In the genomic region with DNA sequence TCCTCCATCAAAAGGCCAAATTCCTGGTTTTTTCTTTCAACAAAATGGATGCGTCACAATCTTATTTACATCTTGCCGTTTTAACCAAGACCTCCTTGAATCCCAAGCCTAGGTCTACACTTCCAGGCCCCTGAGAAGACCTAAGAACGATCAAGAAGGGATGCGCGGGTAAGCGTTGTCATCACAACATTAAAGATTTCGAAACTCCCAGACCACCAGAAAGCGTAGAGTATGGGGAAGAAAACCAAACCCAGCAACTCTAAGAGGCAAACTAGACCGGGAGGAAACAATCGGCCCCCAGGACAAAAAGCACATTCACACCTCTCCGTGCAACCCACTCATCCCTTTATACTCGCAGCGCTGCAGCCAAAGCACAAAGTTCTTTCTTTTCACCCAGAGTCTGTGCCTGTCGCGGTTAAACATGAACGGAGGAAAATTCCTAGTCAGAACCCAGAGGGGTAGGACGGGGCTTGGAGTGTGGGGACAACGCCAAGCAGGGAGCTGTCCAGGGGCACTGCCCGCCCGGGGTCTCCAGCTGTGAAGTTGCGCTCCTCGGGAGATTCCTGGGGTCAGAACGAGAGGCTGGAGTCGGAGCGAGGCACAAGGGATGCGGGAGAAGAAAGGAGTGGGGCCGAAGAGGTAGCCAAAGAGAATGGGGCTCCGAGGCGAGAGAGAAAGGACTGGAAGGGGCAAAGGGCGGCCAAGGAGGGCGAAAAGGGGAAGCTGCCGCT, we compare ENCODE assay signal across 8 cellular contexts. TPM values are rescaled to one million over a fixed set of nuclear protein-coding genes. Genes with fewer than 3 reads are reported as not detected.
DNase-seq lines count a peak whose midpoint lies in the region; ATAC-seq, FAIRE-seq and TF ChIP-seq lines count a peak whose summit lies in the region.

No MANE protein-coding gene starts in this region.

- peak overlapping the region; percentile 100 for H3K4me3 Mint-ChIP-seq in dendritic cell treated with granulocyte-macrophage colony-stimulating factor and Interleukin-4, amounts not matched to agents 40 ng/mL and 50 ng/mL, for 4 days

- FAIRE-seq in GM19239 (lab: Jason Lieb, UNC): peak; percentile 53

- intact Hi-C loops in dendritic cell treated with granulocyte-macrophage colony-stimulating factor and Interleukin-4, amounts not matched to agents 40 ng/mL and 50 ng/mL, for 4 days (cut with micrococcal nuclease): loop anchor here (5.0 to 10.0 kb wide), 4 partner anchors 267 to 677 kb away; partner anchors contain the start of genes SERINC3, TTPAL and YWHAB

- H3K36me3 ChIP-seq in upper lobe of left lung: peaks cover 0 to 19% (median 7%) of the 10 kb centered on the region in 4 donors

- DNase-seq in AG09309 (ENCODE audit: low read depth): no peak
- DNase-seq in GM19239 (ENCODE audit: insufficient read length, low spot score): no peak
- peak; percentile 31 for DNase-seq in medulla oblongata (ENCODE audit: extremely low spot score)
- peak in 1 of 2 donors; percentile 27 for DNase-seq in upper lobe of left lung
- no peak for DNase-seq in NCI-H2171 treated with DMSO at 0.1 percent for 48 hours (lab: John Stamatoyannopoulos, UW)
- no peak for DNase-seq in HuH-7 (ENCODE audit: low spot score)

- no peaks in the 10 kb centered on the region for H3K9me3 Mint-ChIP-seq in dendritic cell treated with granulocyte-macrophage colony-stimulating factor and Interleukin-4, amounts not matched to agents 40 ng/mL and 50 ng/mL, for 4 days

- ATAC-seq in upper lobe of left lung (ENCODE audit: low FRiP score in 2 of 2): peak; percentile 7 to 25

- H3K4me1 ChIP-seq in upper lobe of left lung: peaks cover 34 to 45% (median 39%) of the 10 kb centered on the region in 4 donors

- H3K27ac Mint-ChIP-seq in dendritic cell treated with granulocyte-macrophage colony-stimulating factor and Interleukin-4, amounts not matched to agents 40 ng/mL and 50 ng/mL, for 4 days: peak overlapping the region; percentile 97

- no peak for TF ChIP-seq POLR2A in upper lobe of left lung (IDR thresholded peaks at IDR 0.05)

- H3K9me3 ChIP-seq in upper lobe of left lung: no peaks in the 10 kb centered on the region

- peaks cover 48% of the 10 kb centered on the region for H3K36me3 Mint-ChIP-seq in dendritic cell treated with granulocyte-macrophage colony-stimulating factor and Interleukin-4, amounts not matched to agents 40 ng/mL and 50 ng/mL, for 4 days (ENCODE audit: low read depth)

- TF ChIP-seq CTCF in AG09309 (IDR thresholded peaks at IDR 0.05; ENCODE audit: control insufficient read depth, insufficient read depth, low read depth, low read length, missing control alignments): no peak
- no peak for TF ChIP-seq CTCF in upper lobe of left lung (IDR thresholded peaks at IDR 0.05)

- H3K27me3 Mint-ChIP-seq in dendritic cell treated with granulocyte-macrophage colony-stimulating factor and Interleukin-4, amounts not matched to agents 40 ng/mL and 50 ng/mL, for 4 days: no peaks in the 10 kb centered on the region

- TF ChIP-seq EP300 in upper lobe of left lung (IDR thresholded peaks at IDR 0.05): no peak

- H3K4me3 ChIP-seq in AG09309 (ENCODE audit: control insufficient read depth, low read depth, low read length) (peak overlapping the region; percentile 91), upper lobe of left lung (peak overlapping the region; percentile 64 to 98 (median 81))

- no peaks in the 10 kb centered on the region for H3K27me3 ChIP-seq in upper lobe of left lung

- peak overlapping the region; percentile 94 to 99 (median 95) for H3K27ac ChIP-seq in upper lobe of left lung

- H3K4me1 Mint-ChIP-seq in dendritic cell treated with granulocyte-macrophage colony-stimulating factor and Interleukin-4, amounts not matched to agents 40 ng/mL and 50 ng/mL, for 4 days (ENCODE audit: low read depth): peaks cover 45% of the 10 kb centered on the region

- 1% methylated on average over 32 of the region's 32 CpGs for WGBS in upper lobe of left lung, 2 donors

TF ChIP-seq in PFSK-1, 5 proteins besides CTCF, POLR2A, EP300 and RAD21:
- TF ChIP-seq POLR2AphosphoS5 (IDR thresholded peaks at IDR 0.05; ENCODE audit: low read depth, low read length): no peak
- TF ChIP-seq REST (IDR thresholded peaks at IDR 0.05; ENCODE audit: insufficient read depth in 1 of 2, low read depth in 2 of 2, low read length in 2 of 2): peak; percentile 68 to 85; a peak in 3 of 4 replicates
TF ChIP-seq in PFSK-1: peak in this region for 1.

RNA-seq across cellular contexts. Expression of gene OSER1, which starts 0.7 kb away (rescaled TPM):
- polyA plus RNA-seq in PFSK-1 (2012; ENCODE audit: insufficient read length, low read depth): 18.4 TPM
- 10 to 100 TPM; 18.8 to 38.3 (median 30.8) TPM for total RNA-seq in upper lobe of left lung

RNA-seq across cellular contexts. Expression of gene JPH2, which starts 22.9 kb away (rescaled TPM):
- not detected for polyA plus RNA-seq in PFSK-1 (2012; ENCODE audit: insufficient read length, low read depth)
- 1 to 10 TPM; 3.5 to 9.2 (median 5.0) TPM for total RNA-seq in upper lobe of left lung

RNA-seq across cellular contexts. Expression of gene GDAP1L1, which starts 37.3 kb away (rescaled TPM):
- polyA plus RNA-seq in PFSK-1 (2012; ENCODE audit: insufficient read length, low read depth): 1.6 TPM
- not detected for total RNA-seq in upper lobe of left lung
